In genomic region chr16:31182391-31182790, GRCh38 we compare ENCODE assay signal across 11 cellular contexts. TPM values are rescaled to one million over a fixed set of nuclear protein-coding genes. Genes with fewer than 3 reads are reported as not detected.
DNase-seq lines count a peak whose midpoint lies in the region; ATAC-seq and TF ChIP-seq lines count a peak whose summit lies in the region.
"Had no signal": no experiment of that assay in that cellular context is flagged by ENCODE, and none has a peak within 500 bp of the region (broad histone marks: within the 10 kb centered on the region; RNA-seq: fewer than 3 reads in every experiment).

No MANE protein-coding gene starts in this region.

- TF ChIP-seq CTCF in WTC11 (IDR thresholded peaks at IDR 0.05) (no peak), glutamatergic neuron (IDR thresholded peaks at IDR 0.05; ENCODE audit: partially characterized antibody, unreplicated experiment) (no peak)

- H3K36me3 Mint-ChIP-seq in T-helper 2 cell treated with Interferon-gamma antibody and Interleukin-4, amounts not matched to agents 5 μg/mL and 100 μg/mL, for 36 hours (ENCODE audit: low read depth) = peaks cover 70% of the 10 kb centered on the region
- H3K36me3 Mint-ChIP-seq in WTC11 = peaks cover 64% of the 10 kb centered on the region
- H3K36me3 Mint-ChIP-seq in glutamatergic neuron (ENCODE audit: unreplicated experiment) = peaks cover 4% of the 10 kb centered on the region
- H3K36me3 Mint-ChIP-seq in stimulated activated effector memory CD8-positive, alpha-beta T cell treated with anti-CD3 and anti-CD28 coated beads, Interleukin-12 subunit alpha, Interleukin-12 subunit beta, amount 100 ng/mL, for 72 hours = peaks cover 85% of the 10 kb centered on the region

- H3K4me3 Mint-ChIP-seq in T-helper 2 cell treated with Interferon-gamma antibody and Interleukin-4, amounts not matched to agents 5 μg/mL and 100 μg/mL, for 36 hours = peak overlapping the region; percentile 96
- H3K4me3 Mint-ChIP-seq in WTC11 = peak overlapping the region; percentile 95
- peak overlapping the region; percentile 99 for H3K4me3 Mint-ChIP-seq in glutamatergic neuron (ENCODE audit: unreplicated experiment)
- H3K4me3 Mint-ChIP-seq in stimulated activated effector memory CD8-positive, alpha-beta T cell treated with anti-CD3 and anti-CD28 coated beads, Interleukin-12 subunit alpha, Interleukin-12 subunit beta, amount 100 ng/mL, for 72 hours = peak overlapping the region; percentile 98

- CTCF ChIA-PET in WTC11 (lab: Charles Lee) = interaction anchor here (0.5 to 1.1 kb wide), 3 partner anchors 21 to 255 kb away, joined by 3 to 6 read pairs (median 4); no protein-coding TSS in a partner anchor

- POLR2A ChIA-PET in WTC11 (lab: Charles Lee) = interaction anchor here (1.0 to 2.4 kb wide), 4 partner anchors 10 to 40 kb away, joined by 3 to 8 read pairs (median 4); no protein-coding TSS in a partner anchor

- peaks cover 2% of the 10 kb centered on the region for H3K27me3 Mint-ChIP-seq in T-helper 2 cell treated with Interferon-gamma antibody and Interleukin-4, amounts not matched to agents 5 μg/mL and 100 μg/mL, for 36 hours (ENCODE audit: low read depth)
- H3K27me3 Mint-ChIP-seq in WTC11 (ENCODE audit: low read depth) (no peaks in the 10 kb centered on the region), glutamatergic neuron (ENCODE audit: unreplicated experiment) (peaks cover 16% of the 10 kb centered on the region)

- ATAC-seq in WTC11 = no peak
- no peak for ATAC-seq in stimulated activated effector memory CD8-positive, alpha-beta T cell treated with anti-CD3 and anti-CD28 coated beads, Interleukin-12 subunit alpha, Interleukin-12 subunit beta, amount 100 ng/mL, for 72 hours
- ATAC-seq in GM18907 (IDR thresholded peaks at IDR 0.05; ENCODE audit: unreplicated experiment) = no peak
- no peak for ATAC-seq in HG03354 (IDR thresholded peaks at IDR 0.05; ENCODE audit: poor library complexity, severe bottlenecking, unreplicated experiment)

- peak overlapping the region; percentile 98 for H3K27ac Mint-ChIP-seq in T-helper 2 cell treated with Interferon-gamma antibody and Interleukin-4, amounts not matched to agents 5 μg/mL and 100 μg/mL, for 36 hours
- H3K27ac Mint-ChIP-seq in WTC11 (peak overlapping the region; percentile 79), glutamatergic neuron (ENCODE audit: unreplicated experiment) (peak overlapping the region; percentile 17)
- peak overlapping the region; percentile 100 for H3K27ac Mint-ChIP-seq in stimulated activated effector memory CD8-positive, alpha-beta T cell treated with anti-CD3 and anti-CD28 coated beads, Interleukin-12 subunit alpha, Interleukin-12 subunit beta, amount 100 ng/mL, for 72 hours

- H3K9me3 Mint-ChIP-seq in T-helper 2 cell treated with Interferon-gamma antibody and Interleukin-4, amounts not matched to agents 5 μg/mL and 100 μg/mL, for 36 hours = no peaks in the 10 kb centered on the region
- H3K9me3 Mint-ChIP-seq in WTC11 (no peaks in the 10 kb centered on the region), glutamatergic neuron (ENCODE audit: unreplicated experiment) (peaks cover 18% of the 10 kb centered on the region)
- no peaks in the 10 kb centered on the region for H3K9me3 Mint-ChIP-seq in stimulated activated effector memory CD8-positive, alpha-beta T cell treated with anti-CD3 and anti-CD28 coated beads, Interleukin-12 subunit alpha, Interleukin-12 subunit beta, amount 100 ng/mL, for 72 hours

- DNase-seq in T-helper 2 cell treated with Interferon-gamma antibody and Interleukin-4, amounts not matched to agents 5 μg/mL and 100 μg/mL, for 36 hours (ENCODE audit: low spot score) = no peak
- DNase-seq in T-helper 2 cell (no peak), WTC11 (ENCODE audit: low spot score) (no peak), glutamatergic neuron (no peak), amygdala (lab: John Stamatoyannopoulos, UW) (no peak)
- DNase-seq in stimulated activated effector memory CD8-positive, alpha-beta T cell treated with anti-CD3 and anti-CD28 coated beads, Interleukin-12 subunit alpha, Interleukin-12 subunit beta, amount 100 ng/mL, for 72 hours (ENCODE audit: low spot score in 2 of 2) = no peak
- DNase-seq: ACHN; aorta; stimulated activated CD4-positive, alpha-beta T cell treated with anti-CD3 and anti-CD28 coated beads, Interleukin-12 subunit alpha, Interleukin-12 subunit beta, amount 100 ng/mL, for 4 hours had no signal

- H3K4me1 Mint-ChIP-seq in T-helper 2 cell treated with Interferon-gamma antibody and Interleukin-4, amounts not matched to agents 5 μg/mL and 100 μg/mL, for 36 hours (ENCODE audit: low read depth) = peaks cover 62% of the 10 kb centered on the region
- H3K4me1 Mint-ChIP-seq in WTC11 (peaks cover 45% of the 10 kb centered on the region), glutamatergic neuron (ENCODE audit: low read depth, unreplicated experiment) (peaks cover 17% of the 10 kb centered on the region)
- H3K4me1 Mint-ChIP-seq in stimulated activated effector memory CD8-positive, alpha-beta T cell treated with anti-CD3 and anti-CD28 coated beads, Interleukin-12 subunit alpha, Interleukin-12 subunit beta, amount 100 ng/mL, for 72 hours = peaks cover 93% of the 10 kb centered on the region

TF ChIP-seq in WTC11, 78 proteins besides CTCF, POLR2A, EP300 and RAD21 (continues in another document):
- TF ChIP-seq HMGXB4 (CRISPR knock-in tag; IDR thresholded peaks at IDR 0.05) (no peak), NR1H2 (CRISPR knock-in tag; IDR thresholded peaks at IDR 0.05) (no peak), GRHL2 (CRISPR knock-in tag; IDR thresholded peaks at IDR 0.05; ENCODE audit: insufficient replicate concordance, severe bottlenecking) (no peak), RORB (CRISPR knock-in tag; IDR thresholded peaks at IDR 0.05) (no peak), ZNF263 (CRISPR knock-in tag; IDR thresholded peaks at IDR 0.05; ENCODE audit: low read depth) (no peak), PRRX2 (CRISPR knock-in tag; IDR thresholded peaks at IDR 0.05) (no peak), FOXP4 (CRISPR knock-in tag; IDR thresholded peaks at IDR 0.05) (no peak), FOXK1 (CRISPR knock-in tag; IDR thresholded peaks at IDR 0.05) (no peak), SMAD4 (CRISPR knock-in tag; IDR thresholded peaks at IDR 0.05) (no peak), TEAD1 (CRISPR knock-in tag; IDR thresholded peaks at IDR 0.05) (no peak), NFYB (CRISPR knock-in tag; conservative IDR thresholded peaks at IDR 0.05; ENCODE audit: low read depth) (no peak), NR3C1 (CRISPR knock-in tag; conservative IDR thresholded peaks at IDR 0.05; ENCODE audit: low read depth) (no peak)

RNA-seq across cellular contexts. Expression of gene FUS, which starts 2.5 kb away (rescaled TPM):
- total RNA-seq in WTC11 (2021) (631 to 770 TPM (median 679 TPM) in 3 replicates), glutamatergic neuron (ENCODE audit: unreplicated experiment) (473 TPM)

RNA-seq across cellular contexts. Expression of gene PYCARD, which starts 20.2 kb away (rescaled TPM):
- total RNA-seq in WTC11 (2021) = 35.2 to 45.5 TPM (median 42.4 TPM) in 3 replicates
- 0.71 TPM for total RNA-seq in glutamatergic neuron (ENCODE audit: unreplicated experiment)

RNA-seq across cellular contexts. Expression of gene TRIM72, which starts 31.5 kb away (rescaled TPM):
- total RNA-seq in WTC11 (2021) (1.8 to 2.5 TPM (median 2.4 TPM) in 3 replicates), glutamatergic neuron (ENCODE audit: unreplicated experiment) (0.10 TPM)

RNA-seq across cellular contexts. Expression of gene PRSS36, which starts 32.5 kb away (rescaled TPM):
- total RNA-seq in WTC11 (2021) (0.48 to 1.5 TPM (median 1.3 TPM) in 3 replicates), glutamatergic neuron (ENCODE audit: unreplicated experiment) (0.61 TPM)

RNA-seq across cellular contexts. Expression of gene PYDC1, which starts 34.5 kb away (rescaled TPM):
- total RNA-seq in WTC11 (2021) (1.9 to 9.5 TPM (median 6.1 TPM) in 3 replicates), glutamatergic neuron (ENCODE audit: unreplicated experiment) (not detected)
- total RNA-seq: aorta had no signal

Comparison
In these comparisons a context has a peak if more than half of its experiments do, and no peak if none do; other contexts are left out.
1. H3K27ac Mint-ChIP-seq: peak in every context shown above with its lines; median percentile 100 in stimulated activated effector memory CD8-positive, alpha-beta T cell treated with anti-CD3 and anti-CD28 coated beads, Interleukin-12 subunit alpha, Interleukin-12 subunit beta, amount 100 ng/mL, for 72 hours; 98 in T-helper 2 cell treated with Interferon-gamma antibody and Interleukin-4, amounts not matched to agents 5 μg/mL and 100 μg/mL, for 36 hours; 79 in WTC11; 17 in glutamatergic neuron.
2. RNA of gene PYCARD, which starts 20.2 kb away (total RNA-seq): 35.2 to 45.5 TPM in WTC11; 0.71 TPM in glutamatergic neuron (single experiment); every median in the first group is over 10 times any median in the second.
3. Peak in every context shown above with its lines, with median percentiles within 50 percentile points of each other: H3K4me3 Mint-ChIP-seq.